ENCODE assay signal across 8 cellular contexts in genomic region chr19:5828661-5829566, GRCh38. TPM values are rescaled to one million over a fixed set of nuclear protein-coding genes. Genes with fewer than 3 reads are reported as not detected.
DNase-seq lines count a peak whose midpoint lies in the region; ATAC-seq and TF ChIP-seq lines count a peak whose summit lies in the region.

No MANE protein-coding gene starts in this region.

- TF ChIP-seq CTCF in CD14-positive monocyte (IDR thresholded peaks at IDR 0.05): no peak
- TF ChIP-seq CTCF in esophagus muscularis mucosa (IDR thresholded peaks at IDR 0.05): peak; percentile 13 to 36 (median 25)
- no peak for TF ChIP-seq CTCF in neural progenitor cell (IDR thresholded peaks at IDR 0.05)

- H3K27me3 ChIP-seq in HUES6 (ENCODE audit: control insufficient read depth, insufficient read depth, low read length) (no peaks in the 10 kb centered on the region; the same call in 1 of the 2 replicates), esophagus muscularis mucosa (peaks cover 0 to 39% (median 1%) of the 10 kb centered on the region in 4 donors), neural progenitor cell (no peaks in the 10 kb centered on the region)

- 5% methylated on average over 13 of the region's 47 CpGs for WGBS in esophagus muscularis mucosa

- H3K27ac Mint-ChIP-seq in CD14-positive monocyte (peak overlapping the region in 6 of 7 donors; percentile 65 to 95 (median 84)), neural progenitor cell (peak overlapping the region; percentile 98)

- H4K20me1 ChIP-seq in neural progenitor cell (ENCODE audit: low read depth): peaks cover 5% of the 10 kb centered on the region

- TF ChIP-seq EP300 in esophagus muscularis mucosa (IDR thresholded peaks at IDR 0.05): no peak

- H3K4me1 Mint-ChIP-seq in CD14-positive monocyte: peaks cover 18% of the 10 kb centered on the region
- peaks cover 11% of the 10 kb centered on the region for H3K4me1 Mint-ChIP-seq in neural progenitor cell

- H3K9me3 ChIP-seq in HUES6 (ENCODE audit: control insufficient read depth, insufficient read depth, low read depth, low read length): no peaks in the 10 kb centered on the region
- no peaks in the 10 kb centered on the region for H3K9me3 ChIP-seq in esophagus muscularis mucosa
- H3K9me3 ChIP-seq in neural progenitor cell (ENCODE audit: low read depth): no peaks in the 10 kb centered on the region

- H3K4me2 ChIP-seq in neural progenitor cell: peak overlapping the region; percentile 78

- no peaks in the 10 kb centered on the region for H3K36me3 Mint-ChIP-seq in CD14-positive monocyte
- H3K36me3 Mint-ChIP-seq in neural progenitor cell: no peaks in the 10 kb centered on the region

- TF ChIP-seq POLR2A in esophagus muscularis mucosa (IDR thresholded peaks at IDR 0.05; ENCODE audit: low read depth): no peak

- H3K4me3 ChIP-seq in HUES6 (ENCODE audit: low read depth, low read length): peak overlapping the region; percentile 88
- peak overlapping the region; percentile 52 to 68 (median 54) for H3K4me3 ChIP-seq in esophagus muscularis mucosa
- H3K4me3 ChIP-seq in neural progenitor cell: peak overlapping the region; percentile 56

- H3K4me3 Mint-ChIP-seq in CD14-positive monocyte (peak overlapping the region; percentile 83 to 87), neural progenitor cell (peak overlapping the region; percentile 95)

- H2AFZ ChIP-seq in neural progenitor cell (replicated peaks): no peak overlapping the region

- H3K27ac ChIP-seq in HUES6 (ENCODE audit: low read depth, low read length) (peak overlapping the region; percentile 90), esophagus muscularis mucosa (replicated peaks in 1 of 4) (peak overlapping the region; percentile 89 to 95 (median 91)), neural progenitor cell (peak overlapping the region; percentile 55)

- H3K9me3 Mint-ChIP-seq in CD14-positive monocyte (peaks cover 2 to 15% (median 9%) of the 10 kb centered on the region in 7 donors), neural progenitor cell (no peaks in the 10 kb centered on the region)

- no peak for DNase-seq in CD14-positive monocyte (ENCODE audit: low spot score)
- DNase-seq in activated CD4-positive, alpha-beta T cell treated with anti-CD3 and anti-CD28 coated beads, Interleukin-2, amount 50 U/mL, for 48 hours: peak; percentile 41 to 53
- no peak for DNase-seq in esophagus muscularis mucosa (ENCODE audit: extremely low spot score)
- DNase-seq in neural progenitor cell (ENCODE audit: low spot score): peak; percentile 83
- DNase-seq in CD1c-positive myeloid dendritic cell (ENCODE audit: extremely low spot score): no peak

- no peaks in the 10 kb centered on the region for H3K36me3 ChIP-seq in HUES6 (ENCODE audit: control insufficient read depth, insufficient read depth, low read length)
- no peaks in the 10 kb centered on the region for H3K36me3 ChIP-seq in esophagus muscularis mucosa
- H3K36me3 ChIP-seq in neural progenitor cell: no peaks in the 10 kb centered on the region

- peaks cover 21% of the 10 kb centered on the region for H3F3A ChIP-seq in neural progenitor cell (ENCODE audit: low read depth)

- ATAC-seq in HG03097 (IDR thresholded peaks at IDR 0.05; ENCODE audit: low FRiP score, unreplicated experiment): no peak
- ATAC-seq in GM18909 (IDR thresholded peaks at IDR 0.05; ENCODE audit: poor library complexity, unreplicated experiment): no peak

- H3K4me1 ChIP-seq in HUES6 (ENCODE audit: control insufficient read depth, insufficient read depth, low read length) (peaks cover 11% of the 10 kb centered on the region; the same call in 1 of the 2 replicates), esophagus muscularis mucosa (peaks cover 21 to 41% (median 36%) of the 10 kb centered on the region in 4 donors), neural progenitor cell (peaks cover 4% of the 10 kb centered on the region)

- H3K9ac ChIP-seq in HUES6 (ENCODE audit: low read length): peak overlapping the region; percentile 96
- H3K9ac ChIP-seq in neural progenitor cell: peak overlapping the region; percentile 53

- intact Hi-C loops in CD14-positive monocyte (cut with micrococcal nuclease): no loop called here
- intact Hi-C loops in esophagus muscularis mucosa (cut with DNase I): loop anchor here (5.0 kb wide), 1 partner anchor 63 kb away; no protein-coding TSS in a partner anchor

- H3K27me3 Mint-ChIP-seq in CD14-positive monocyte (ENCODE audit: low read depth in 3 of 3): peaks cover 13 to 38% (median 23%) of the 10 kb centered on the region in 3 donors
- H3K27me3 Mint-ChIP-seq in neural progenitor cell (ENCODE audit: insufficient read depth, low read depth): peaks cover 12% of the 10 kb centered on the region

- no peaks in the 10 kb centered on the region for H3K79me2 ChIP-seq in neural progenitor cell (ENCODE audit: low read depth)

RNA-seq across cellular contexts. Expression of gene FUT6, which starts 10.6 kb away (rescaled TPM):
- polyA plus RNA-seq in CD14-positive monocyte: not detected
- total RNA-seq in esophagus muscularis mucosa: under 1 TPM in 1 of 4 donors, not detected in 3; 0.17 TPM
- not detected in 2 replicates for total RNA-seq in neural progenitor cell (ENCODE audit: low replicate concordance)

RNA-seq across cellular contexts. Expression of gene FUT3, which starts 22.3 kb away (rescaled TPM):
- not detected for polyA plus RNA-seq in CD14-positive monocyte
- total RNA-seq in esophagus muscularis mucosa: under 1 TPM in 1 of 4 donors, not detected in 3; 0.57 TPM
- total RNA-seq in neural progenitor cell (ENCODE audit: low replicate concordance): 0.34 TPM in 1 of 2 replicates, not detected in the other

RNA-seq across cellular contexts. Expression of gene NRTN, which starts 24.0 kb away (rescaled TPM):
- not detected for polyA plus RNA-seq in CD14-positive monocyte
- total RNA-seq in esophagus muscularis mucosa (10 to 100 TPM; 12.9 to 53.0 (median 29.5) TPM), neural progenitor cell (ENCODE audit: low replicate concordance) (2.4 and 6.0 TPM in 2 replicates)

RNA-seq across cellular contexts. Expression of gene DUS3L, which starts 38.0 kb away (rescaled TPM):
- 10 to 100 TPM; 17.4 to 23.4 TPM for polyA plus RNA-seq in CD14-positive monocyte
- 10 to 100 TPM; 20.3 to 34.1 (median 27.3) TPM for total RNA-seq in esophagus muscularis mucosa
- 20.7 and 27.6 TPM in 2 replicates for total RNA-seq in neural progenitor cell (ENCODE audit: low replicate concordance)

RNA-seq across cellular contexts. Expression of gene FUT5, which starts 41.4 kb away (rescaled TPM):
- polyA plus RNA-seq in CD14-positive monocyte: not detected
- total RNA-seq in esophagus muscularis mucosa: not detected
- 0.09 TPM in 1 of 2 replicates, not detected in the other for total RNA-seq in neural progenitor cell (ENCODE audit: low replicate concordance)

Comparison
In these comparisons a context has a peak if more than half of its experiments do, and no peak if none do; other contexts are left out.
1. DNase-seq: peak in activated CD4-positive, alpha-beta T cell treated with anti-CD3 and anti-CD28 coated beads, Interleukin-2, amount 50 U/mL, for 48 hours (2 of 2) and neural progenitor cell (single experiment); none in CD14-positive monocyte (single experiment), esophagus muscularis mucosa (single experiment) and CD1c-positive myeloid dendritic cell (single experiment).
2. CTCF ChIP-seq: peak in esophagus muscularis mucosa (3 of 3); none in CD14-positive monocyte (single experiment) and neural progenitor cell (single experiment).
3. Peak in every context shown above with its lines, with median percentiles within 50 percentile points of each other: H3K27ac ChIP-seq and H3K4me3 ChIP-seq.